20 cellular contexts compared by ENCODE assay signal in genomic region chr17:74799097-74799496, GRCh38. TPM values are rescaled to one million over a fixed set of nuclear protein-coding genes. Genes with fewer than 3 reads are reported as not detected.
A peak's percentile ranks its signal among the peaks of the same experiment; 100 is the strongest.
DNase-seq lines count a peak whose midpoint lies in the region; ATAC-seq and TF ChIP-seq lines count a peak whose summit lies in the region.
"Had no signal": no experiment of that assay in that cellular context is flagged by ENCODE, and none has a peak within 500 bp of the region (broad histone marks: within the 10 kb centered on the region; RNA-seq: fewer than 3 reads in every experiment).

No MANE protein-coding gene starts in this region.

- H3K4me1 ChIP-seq in SK-N-SH (ENCODE audit: control insufficient read depth in 1 of 2, insufficient read depth in 2 of 2, low read depth in 1 of 2, low read length in 1 of 2) (peaks cover 23 to 36% of the 10 kb centered on the region in 2 experiments), thyroid gland (peaks cover 33 to 79% of the 10 kb centered on the region in 2 donors)
- H3K4me1 ChIP-seq: A549 had no signal

- H3K27me3 Mint-ChIP-seq in osteocyte (ENCODE audit: unreplicated experiment) = no peaks in the 10 kb centered on the region
- H3K27me3 Mint-ChIP-seq: CD4-positive, alpha-beta memory T cell had no signal

- H3K36me3 Mint-ChIP-seq in osteocyte (ENCODE audit: unreplicated experiment) = peaks cover 34% of the 10 kb centered on the region

- H2AFZ ChIP-seq in SK-N-SH (ENCODE audit: low read depth) = no peak overlapping the region

- 98% methylated on average over 11 of the region's 14 CpGs for WGBS in SK-N-SH (ENCODE audit: low lambda C conversion rate)
- 98% methylated on average over 7 to 12 of the region's 14 CpGs for WGBS in thyroid gland, 2 donors

- peak overlapping the region; percentile 36; the same call in 1 of the 2 replicates for H3K9ac ChIP-seq in SK-N-SH
- H3K9ac ChIP-seq: BLaER1 had no signal

- no peak for TF ChIP-seq POLR2A in thyroid gland (IDR thresholded peaks at IDR 0.05)

- H3K27me3 ChIP-seq in SK-N-SH (ENCODE audit: insufficient read depth) (no peaks in the 10 kb centered on the region), thyroid gland (no peaks in the 10 kb centered on the region)
- H3K27me3 ChIP-seq: BLaER1 had no signal

- DNase-seq in SK-N-SH (no peak), cerebellum (ENCODE audit: low spot score) (peak; percentile 72), osteocyte (ENCODE audit: extremely low spot score, unreplicated experiment) (no peak), NCI-H1436 treated with DMSO at 0.1 percent for 48 hours (lab: John Stamatoyannopoulos, UW) (no peak), thyroid gland (no peak)
- DNase-seq: CD4-positive, alpha-beta memory T cell; DMS153; DMS79; GF-D8; GOT3; H7 had no signal

- no peak for TF ChIP-seq RAD21 in SK-N-SH (IDR thresholded peaks at IDR 0.05; ENCODE audit: low read length)

- no peak for TF ChIP-seq EP300 in SK-N-SH (IDR thresholded peaks at IDR 0.05; ENCODE audit: borderline replicate concordance in 1 of 2, low read depth in 1 of 2, low read length in 1 of 2)

- no peak overlapping the region for H3K4me3 ChIP-seq in SK-N-SH (ENCODE audit: low read depth in 2 of 2, low read length in 1 of 2)
- no peak overlapping the region for H3K4me3 ChIP-seq in thyroid gland (replicated peaks in 1 of 3)
- H3K4me3 ChIP-seq: A549, BLaER1, GM12878 had no signal

- peaks cover 28% of the 10 kb centered on the region for H3K4me1 Mint-ChIP-seq in osteocyte (ENCODE audit: unreplicated experiment)
- H3K4me1 Mint-ChIP-seq: CD14-positive monocyte had no signal

- ATAC-seq in SK-N-SH treated with all-trans-retinoic acid at 6 μM for 48 hours (no peak), HG03457 (IDR thresholded peaks at IDR 0.05; ENCODE audit: unreplicated experiment) (no peak)
- ATAC-seq: A549, GM12878, HCT116, HepG2 had no signal

- intact Hi-C loops in thyroid gland (cut with DNase I) = no loop called here

- peak overlapping the region; percentile 75 for H3K27ac Mint-ChIP-seq in osteocyte (ENCODE audit: unreplicated experiment)

- H3K9me3 ChIP-seq in SK-N-SH = no peaks in the 10 kb centered on the region
- no peaks in the 10 kb centered on the region for H3K9me3 ChIP-seq in thyroid gland
- H3K9me3 ChIP-seq: A549, BLaER1 had no signal

- peak overlapping the region; percentile 75; the same call in 1 of the 2 replicates for H3K4me2 ChIP-seq in SK-N-SH
- H3K4me2 ChIP-seq: A549 had no signal

- no peaks in the 10 kb centered on the region for H4K20me1 ChIP-seq in SK-N-SH (ENCODE audit: insufficient read depth)

- CTCF ChIA-PET in SK-N-SH (lab: Yijun Ruan, JAX) = interaction anchor here (0.9 to 98.1 kb wide), 7 partner anchors 7 to 63 kb away, joined by 3 to 3869 read pairs (median 453); partner anchors contain the start of genes FDXR, GRIN2C and NHERF1

- H3K79me2 ChIP-seq in SK-N-SH (ENCODE audit: insufficient read depth) = no peaks in the 10 kb centered on the region

- H3F3A ChIP-seq in SK-N-SH (replicated peaks; ENCODE audit: insufficient read depth) = peaks cover 24% of the 10 kb centered on the region

- no peaks in the 10 kb centered on the region for H3K9me3 Mint-ChIP-seq in osteocyte (ENCODE audit: unreplicated experiment)
- H3K9me3 Mint-ChIP-seq: CD14-positive monocyte; CD4-positive, alpha-beta memory T cell had no signal

- TF ChIP-seq CTCF in SK-N-SH (IDR thresholded peaks at IDR 0.05) (no peak), osteocyte (IDR thresholded peaks at IDR 0.05) (no peak), thyroid gland (IDR thresholded peaks at IDR 0.05) (no peak)

- H3K36me3 ChIP-seq in SK-N-SH (replicated peaks in 1 of 2; ENCODE audit: control insufficient read depth in 1 of 2, insufficient read depth in 2 of 2, low read length in 1 of 2) = peaks cover 5 to 64% of the 10 kb centered on the region in 2 experiments
- H3K36me3 ChIP-seq in thyroid gland = no peaks in the 10 kb centered on the region

- peak overlapping the region; percentile 56 to 82 for H3K27ac ChIP-seq in SK-N-SH (ENCODE audit: low read depth in 2 of 2, low read length in 1 of 2)
- peak overlapping the region in 1 of 3 donors; percentile 13 for H3K27ac ChIP-seq in thyroid gland
- H3K27ac ChIP-seq: 22Rv1, A549, BLaER1 had no signal

- no peak overlapping the region for H3K4me3 Mint-ChIP-seq in osteocyte (ENCODE audit: unreplicated experiment)
- H3K4me3 Mint-ChIP-seq: CD14-positive monocyte; CD4-positive, alpha-beta memory T cell had no signal

- POLR2A ChIA-PET in SK-N-SH (lab: Yijun Ruan, JAX) = interaction anchor here (0.9 kb wide), 1 partner anchor 9 kb away, joined by 3 read pairs; no protein-coding TSS in a partner anchor

- no peaks in the 10 kb centered on the region for H3K9me2 ChIP-seq in SK-N-SH

TF ChIP-seq in SK-N-SH, 30 proteins besides CTCF, POLR2A, EP300 and RAD21 (continues in another document):
- no peak for TF ChIP-seq CHD2 (IDR thresholded peaks at IDR 0.05; ENCODE audit: low read length, partially characterized antibody)
- TF ChIP-seq TAF1 (IDR thresholded peaks at IDR 0.05; ENCODE audit: borderline replicate concordance, low read depth, low read length) = no peak
- no peak for TF ChIP-seq RXRA (IDR thresholded peaks at IDR 0.05; ENCODE audit: borderline replicate concordance, low read depth)
- TF ChIP-seq REST (IDR thresholded peaks at IDR 0.05; ENCODE audit: low read depth, low read length) = no peak

TF ChIP-seq in SK-N-SH treated with all-trans-retinoic acid at 6 μM for 48 hours, 23 proteins besides CTCF, POLR2A, EP300 and RAD21:
- no peak for TF ChIP-seq TOX (CRISPR knock-in tag; IDR thresholded peaks at IDR 0.05; ENCODE audit: borderline replicate concordance)
- TF ChIP-seq PPARA (CRISPR knock-in tag; IDR thresholded peaks at IDR 0.05; ENCODE audit: borderline replicate concordance) = no peak
- TF ChIP-seq ESRRG (CRISPR knock-in tag; IDR thresholded peaks at IDR 0.05) = no peak
- TF ChIP-seq OSR1 (CRISPR knock-in tag; IDR thresholded peaks at IDR 0.05) = no peak
- no peak for TF ChIP-seq ZC3H10 (CRISPR knock-in tag; IDR thresholded peaks at IDR 0.05)
- TF ChIP-seq ARNTL (CRISPR knock-in tag; IDR thresholded peaks at IDR 0.05; ENCODE audit: borderline replicate concordance, low read depth) = no peak
- no peak for TF ChIP-seq GLIS3 (CRISPR knock-in tag; IDR thresholded peaks at IDR 0.05)
- TF ChIP-seq CSDC2 (CRISPR knock-in tag; IDR thresholded peaks at IDR 0.05) = no peak
- no peak for TF ChIP-seq SNAI2 (CRISPR knock-in tag; IDR thresholded peaks at IDR 0.05)
- no peak for TF ChIP-seq ISL1 (CRISPR knock-in tag; IDR thresholded peaks at IDR 0.05)
- no peak for TF ChIP-seq TSHZ2 (CRISPR knock-in tag; IDR thresholded peaks at IDR 0.05)
- no peak for TF ChIP-seq ZNF70 (CRISPR knock-in tag; IDR thresholded peaks at IDR 0.05)
- TF ChIP-seq ZFP3 (CRISPR knock-in tag; IDR thresholded peaks at IDR 0.05) = no peak
- no peak for TF ChIP-seq BACH2 (CRISPR knock-in tag; IDR thresholded peaks at IDR 0.05; ENCODE audit: borderline replicate concordance)
- TF ChIP-seq TCF4 (CRISPR knock-in tag; IDR thresholded peaks at IDR 0.05; ENCODE audit: borderline replicate concordance) = no peak

RNA-seq across cellular contexts. Expression of gene NAT9, which starts 23.0 kb away (rescaled TPM):
- 117 and 190 TPM in 2 replicates for polyA plus RNA-seq in SK-N-SH (2012; rRNA removed)
- 38.1 and 64.6 TPM in 2 replicates for polyA plus RNA-seq in SK-N-SH (2012; cell fraction: cytosol; rRNA removed)
- polyA plus RNA-seq in SK-N-SH (2012; cell fraction: nucleus; rRNA removed) = 744 and 872 TPM in 2 replicates
- total RNA-seq in cerebellum (22.0 TPM), osteocyte (48.6 and 52.5 TPM in 2 replicates), thyroid gland (10 to 100 TPM; 33.1 to 46.5 (median 41.4) TPM)

RNA-seq across cellular contexts. Expression of gene NHERF1, which starts 50.7 kb away (rescaled TPM):
- 26.9 and 40.1 TPM in 2 replicates for polyA plus RNA-seq in SK-N-SH (2012; rRNA removed)
- polyA plus RNA-seq in SK-N-SH (2012; cell fraction: cytosol; rRNA removed) = 23.7 and 29.2 TPM in 2 replicates
- 21.2 and 25.9 TPM in 2 replicates for polyA plus RNA-seq in SK-N-SH (2012; cell fraction: nucleus; rRNA removed)
- 10.3 TPM for total RNA-seq in cerebellum
- total RNA-seq in osteocyte = 117 and 125 TPM in 2 replicates
- total RNA-seq in thyroid gland = 10 to 100 TPM; 21.9 to 63.4 (median 43.8) TPM
